Comparison of ENCODE assay signal across 11 cellular contexts in the genomic region with DNA sequence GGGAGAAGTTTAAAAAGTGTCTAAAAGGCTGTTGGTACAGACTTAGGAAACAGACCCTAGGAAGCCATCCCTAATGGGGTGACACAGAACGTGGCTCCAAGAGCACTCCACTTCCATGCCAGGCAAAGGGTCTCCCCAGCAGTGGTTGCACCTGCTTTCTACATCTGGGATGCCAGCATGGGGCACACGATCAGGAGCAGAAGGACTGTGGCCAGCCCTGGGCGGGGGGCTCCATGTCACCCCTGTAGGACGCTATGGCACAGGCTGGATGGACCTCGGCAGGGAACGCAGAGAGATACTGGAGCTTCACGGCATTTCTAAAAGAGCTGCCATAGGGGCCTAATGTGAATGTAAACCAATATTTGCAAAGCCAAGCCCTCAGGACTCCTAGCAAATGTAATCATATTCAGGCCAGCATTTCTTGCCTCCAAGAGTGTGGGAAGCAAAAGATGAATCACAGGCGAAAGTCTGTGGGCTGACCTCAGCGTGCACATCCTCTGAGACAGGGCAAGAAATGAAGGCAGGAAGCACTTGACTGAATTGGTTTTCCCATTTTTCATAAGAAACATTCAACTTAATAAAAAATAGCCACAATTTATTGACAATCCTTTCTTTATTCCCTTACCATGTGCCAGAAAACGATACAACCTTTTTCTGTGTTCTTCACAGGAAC.
DNase-seq lines count a peak whose midpoint lies in the region; ATAC-seq, FAIRE-seq and TF ChIP-seq lines count a peak whose summit lies in the region.
"Had no signal": no experiment of that assay in that cellular context is flagged by ENCODE, and none has a peak within 500 bp of the region (broad histone marks: within the 10 kb centered on the region; RNA-seq: fewer than 3 reads in every experiment).

No MANE protein-coding gene starts in this region.

- H3K27me3 Mint-ChIP-seq in activated naive CD8-positive, alpha-beta T cell treated with anti-CD3 and anti-CD28 coated beads for 36 hours, result no peaks in the 10 kb centered on the region

- FAIRE-seq in A549 (lab: Jason Lieb, UNC), result no peak
- FAIRE-seq: endometrium had no signal

- TF ChIP-seq CTCF in A549 (IDR thresholded peaks at IDR 0.05) (no peak), HEK293 (tag by site-specific recombination; IDR thresholded peaks at IDR 0.05) (no peak), tibial artery (IDR thresholded peaks at IDR 0.05) (no peak)

- H3K9me3 Mint-ChIP-seq in activated naive CD8-positive, alpha-beta T cell treated with anti-CD3 and anti-CD28 coated beads for 36 hours, result no peaks in the 10 kb centered on the region

- H3K4me1 Mint-ChIP-seq in activated naive CD8-positive, alpha-beta T cell treated with anti-CD3 and anti-CD28 coated beads for 36 hours, result peaks cover 16% of the 10 kb centered on the region

- no peak overlapping the region for H3K4me3 ChIP-seq in A549
- no peak overlapping the region for H3K4me3 ChIP-seq in HEK293 (ENCODE audit: low read depth, low read length)
- H3K4me3 ChIP-seq in tibial artery, result no peak overlapping the region
- H3K4me3 ChIP-seq: skin epidermis had no signal

- H3K27ac Mint-ChIP-seq in activated naive CD8-positive, alpha-beta T cell treated with anti-CD3 and anti-CD28 coated beads for 36 hours, result no peak overlapping the region

- POLR2A ChIA-PET in A549 (lab: Yijun Ruan, JAX) (no interaction called here), HEK293 (lab: Yijun Ruan, JAX) (no interaction called here)

- H3K4me2 ChIP-seq in A549, result peak overlapping the region; percentile 28; the same call in 2 of the 3 replicates

- CTCF ChIA-PET in A549 (lab: Yijun Ruan, JAX) (interaction anchor here (0.5 to 1.4 kb wide), 7 partner anchors 10 to 260 kb away, joined by 3 to 4 read pairs (median 3); no protein-coding TSS in a partner anchor), HEK293 (lab: Yijun Ruan, JAX) (interaction anchor here (0.7 kb wide), 1 partner anchor 1418 kb away, joined by 3 read pairs; no protein-coding TSS in a partner anchor)

- TF ChIP-seq POLR2A in A549 (IDR thresholded peaks at IDR 0.05; ENCODE audit: low read length), result no peak

- ATAC-seq in A549, result peak; percentile 77 to 82
- no peak for ATAC-seq in GM18502 (IDR thresholded peaks at IDR 0.05; ENCODE audit: poor library complexity, unreplicated experiment)

- no peaks in the 10 kb centered on the region for H3K27me3 ChIP-seq in tibial artery

- no peaks in the 10 kb centered on the region for H3K9me3 ChIP-seq in A549
- H3K9me3 ChIP-seq in HEK293 (ENCODE audit: control insufficient read depth, insufficient read depth, low read depth, low read length), result no peaks in the 10 kb centered on the region
- no peaks in the 10 kb centered on the region for H3K9me3 ChIP-seq in tibial artery

- no peak for TF ChIP-seq RAD21 in A549 (conservative IDR thresholded peaks at IDR 0.05 in 1 of 2, IDR thresholded peaks at IDR 0.05 in 1 of 2)

- no peak for TF ChIP-seq EP300 in A549 (IDR thresholded peaks at IDR 0.05)

- H3K36me3 Mint-ChIP-seq in activated naive CD8-positive, alpha-beta T cell treated with anti-CD3 and anti-CD28 coated beads for 36 hours, result peaks cover 3% of the 10 kb centered on the region

- no peak overlapping the region for H3K4me3 Mint-ChIP-seq in activated naive CD8-positive, alpha-beta T cell treated with anti-CD3 and anti-CD28 coated beads for 36 hours

- H3K4me1 ChIP-seq in A549 (peaks cover 24% of the 10 kb centered on the region), HEK293 (ENCODE audit: control insufficient read depth, insufficient read depth, low read length) (no peaks in the 10 kb centered on the region), tibial artery (no peaks in the 10 kb centered on the region)

- intact Hi-C loops in tibial artery (cut with DNase I; ENCODE audit: low total_unique reads), result no loop called here

- DNase-seq in A549 (ENCODE audit: low read depth in 1 of 2, low spot score in 1 of 2) (peak in 1 of 2 experiments; percentile 53), mesenteric fat pad (ENCODE audit: low spot score) (peak; percentile 68), DMS114 treated with DMSO at 0.1 percent for 48 hours (lab: John Stamatoyannopoulos, UW; ENCODE audit: unreplicated experiment) (no peak), tibial artery (no peak), NCI-H524 treated with DMSO at 0.1 percent for 48 hours (lab: John Stamatoyannopoulos, UW) (no peak)
- DNase-seq in activated naive CD8-positive, alpha-beta T cell treated with anti-CD3 and anti-CD28 coated beads for 36 hours, result peak; percentile 26
- DNase-seq: DMS153 had no signal

- H3K27ac ChIP-seq in A549 (peak overlapping the region in 1 of 2 experiments; percentile 74; a peak in 3 of 6 replicates), HEK293 (ENCODE audit: extremely low read depth, low read depth, low read length) (no peak overlapping the region), tibial artery (no peak overlapping the region)

- WGBS in A549 (ENCODE audit: missing lambda C conversion rate), result 62% methylated on average over 10 of the region's 10 CpGs

- no peaks in the 10 kb centered on the region for H3K36me3 ChIP-seq in HEK293 (ENCODE audit: control insufficient read depth in 2 of 2, insufficient read depth in 1 of 2, low read length in 2 of 2)
- no peaks in the 10 kb centered on the region for H3K36me3 ChIP-seq in tibial artery

TF ChIP-seq in A549, 52 proteins besides CTCF, POLR2A, EP300 and RAD21 (continues in another document):
- TF ChIP-seq RNF2 (IDR thresholded peaks at IDR 0.05; ENCODE audit: borderline replicate concordance, low read depth) (no peak), HES2 (IDR thresholded peaks at IDR 0.05) (no peak), ESRRA (IDR thresholded peaks at IDR 0.05; ENCODE audit: borderline replicate concordance, low read length) (no peak), CHD2 (IDR thresholded peaks at IDR 0.05; ENCODE audit: low read length, partially characterized antibody) (no peak), BCL3 (IDR thresholded peaks at IDR 0.05) (no peak), EHMT2 (IDR thresholded peaks at IDR 0.05; ENCODE audit: low read depth) (no peak), BHLHE40 (IDR thresholded peaks at IDR 0.05; ENCODE audit: low read depth, low read length) (no peak), PHF8 (IDR thresholded peaks at IDR 0.05; ENCODE audit: borderline replicate concordance, low read depth) (no peak), CHD4 (IDR thresholded peaks at IDR 0.05; ENCODE audit: borderline replicate concordance) (no peak), NR3C1 (IDR thresholded peaks at IDR 0.05) (no peak), RCOR1 (IDR thresholded peaks at IDR 0.05; ENCODE audit: low read depth, low read length) (no peak), MAX (IDR thresholded peaks at IDR 0.05) (no peak)

TF ChIP-seq in HEK293, 187 proteins besides CTCF, POLR2A, EP300 and RAD21:
- TF ChIP-seq FEZF1 (tag by site-specific recombination; IDR thresholded peaks at IDR 0.05) (no peak), ZNF10 (tag by site-specific recombination; IDR thresholded peaks at IDR 0.05) (no peak), EGR2 (tag by site-specific recombination; IDR thresholded peaks at IDR 0.05; ENCODE audit: low read depth) (0 out of 2 replicates have a peak, but pooled peaks have one; percentile 6), BCL11B (tag by site-specific recombination; IDR thresholded peaks at IDR 0.05; ENCODE audit: low read depth) (no peak), ZNF211 (tag by site-specific recombination; IDR thresholded peaks at IDR 0.05; ENCODE audit: low read depth) (no peak), ZNF449 (tag by site-specific recombination; IDR thresholded peaks at IDR 0.05) (no peak), ZFHX2 (tag by site-specific recombination; conservative IDR thresholded peaks at IDR 0.05) (peak; percentile 22; the same call in 1 of the 2 replicates), TCF7L2 (IDR thresholded peaks at IDR 0.05; ENCODE audit: borderline replicate concordance, low read depth, low read length) (no peak)

Comparison
In these comparisons a context has a peak if more than half of its experiments do, and no peak if none do; other contexts are left out.
1. DNase-seq: peak in activated naive CD8-positive, alpha-beta T cell treated with anti-CD3 and anti-CD28 coated beads for 36 hours (single experiment) and mesenteric fat pad (single experiment); none in DMS114 treated with DMSO at 0.1 percent for 48 hours (single experiment), tibial artery (0 of 2) and NCI-H524 treated with DMSO at 0.1 percent for 48 hours (single experiment).